ENCODE assay signal across 10 cellular contexts in the genomic region with DNA sequence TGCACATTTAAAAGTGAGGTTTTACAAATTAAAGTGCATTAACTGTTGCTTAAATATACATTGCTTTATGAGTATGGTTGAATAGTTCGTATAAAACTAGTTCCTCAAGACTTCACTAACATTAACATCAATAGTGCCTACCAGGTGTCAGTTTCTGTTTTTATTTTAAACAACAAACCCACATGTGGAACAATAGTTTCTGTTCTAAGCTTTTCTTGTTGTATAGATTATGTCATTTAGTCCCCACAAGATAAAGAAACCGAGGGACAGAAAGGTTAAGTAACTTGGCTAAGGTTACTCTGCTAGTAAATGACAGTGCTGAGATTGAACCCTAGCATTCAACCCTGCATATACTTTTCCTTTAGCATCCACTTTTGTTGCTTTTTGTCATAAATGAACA. TPM values are rescaled to one million over a fixed set of nuclear protein-coding genes. Genes with fewer than 3 reads are reported as not detected.
DNase-seq lines count a peak whose midpoint lies in the region; ATAC-seq and TF ChIP-seq lines count a peak whose summit lies in the region.
"Had no signal": no experiment of that assay in that cellular context is flagged by ENCODE, and none has a peak within 500 bp of the region (broad histone marks: within the 10 kb centered on the region; RNA-seq: fewer than 3 reads in every experiment).

No MANE protein-coding gene starts in this region.

- H3K4me1 ChIP-seq in body of pancreas = peaks cover 24% of the 10 kb centered on the region
- H3K4me1 ChIP-seq in breast epithelium = no peaks in the 10 kb centered on the region

- peaks cover 4 to 12% of the 10 kb centered on the region in 2 donors for H3K36me3 Mint-ChIP-seq in activated T-cell treated with anti-CD3 and anti-CD28 coated beads, Interleukin-2, amount 50 U/mL, for 72 hours (ENCODE audit: insufficient read depth in 2 of 2)
- H3K36me3 Mint-ChIP-seq in activated T-cell treated with anti-CD3 and anti-CD28 coated beads, Interleukin-2, amount 50 U/mL, for 4 hours (ENCODE audit: insufficient read depth) = peaks cover 20% of the 10 kb centered on the region

- no peak for TF ChIP-seq POLR2A in body of pancreas (IDR thresholded peaks at IDR 0.05)
- no peak for TF ChIP-seq POLR2A in breast epithelium (IDR thresholded peaks at IDR 0.05)

- H3K9me3 Mint-ChIP-seq in activated T-cell treated with anti-CD3 and anti-CD28 coated beads, Interleukin-2, amount 50 U/mL, for 72 hours = no peaks in the 10 kb centered on the region
- no peaks in the 10 kb centered on the region for H3K9me3 Mint-ChIP-seq in activated T-cell treated with anti-CD3 and anti-CD28 coated beads, Interleukin-2, amount 50 U/mL, for 4 hours

- peaks cover 52% of the 10 kb centered on the region for H3K4me1 Mint-ChIP-seq in activated T-cell treated with anti-CD3 and anti-CD28 coated beads, Interleukin-2, amount 50 U/mL, for 72 hours (ENCODE audit: low read depth)
- H3K4me1 Mint-ChIP-seq in activated T-cell treated with anti-CD3 and anti-CD28 coated beads, Interleukin-2, amount 50 U/mL, for 4 hours (ENCODE audit: low read depth) = peaks cover 46% of the 10 kb centered on the region

- H3K4me3 Mint-ChIP-seq in activated T-cell treated with anti-CD3 and anti-CD28 coated beads, Interleukin-2, amount 50 U/mL, for 72 hours = no peak overlapping the region
- no peak overlapping the region for H3K4me3 Mint-ChIP-seq in activated T-cell treated with anti-CD3 and anti-CD28 coated beads, Interleukin-2, amount 50 U/mL, for 4 hours

- H3K27ac Mint-ChIP-seq in activated T-cell treated with anti-CD3 and anti-CD28 coated beads, Interleukin-2, amount 50 U/mL, for 72 hours = no peak overlapping the region

- 53 to 70% methylated on average over 2 of the region's 2 CpGs for WGBS in body of pancreas, 2 donors

- no peak for TF ChIP-seq CTCF in body of pancreas (IDR thresholded peaks at IDR 0.05)
- no peak for TF ChIP-seq CTCF in breast epithelium (IDR thresholded peaks at IDR 0.05)

- H3K27ac ChIP-seq in body of pancreas (no peak overlapping the region), breast epithelium (no peak overlapping the region)
- H3K27ac ChIP-seq: A549 had no signal

- H3K9me3 ChIP-seq in body of pancreas (no peaks in the 10 kb centered on the region), breast epithelium (no peaks in the 10 kb centered on the region)
- H3K9me3 ChIP-seq: A549 had no signal

- H3K4me3 ChIP-seq in body of pancreas (no peak overlapping the region), breast epithelium (no peak overlapping the region)
- H3K4me3 ChIP-seq: A549 had no signal

- DNase-seq in activated T-cell treated with anti-CD3 and anti-CD28 coated beads, Interleukin-2, amount 50 U/mL, for 72 hours = no peak
- DNase-seq in activated T-cell treated with anti-CD3 and anti-CD28 coated beads, Interleukin-2, amount 50 U/mL, for 4 hours = no peak
- DNase-seq in body of pancreas (no peak), breast epithelium (ENCODE audit: low spot score in 2 of 2) (no peak), SHP77 treated with DMSO at 0.1 percent for 48 hours (lab: John Stamatoyannopoulos, UW) (no peak), H4 (ENCODE audit: low spot score) (no peak)
- DNase-seq: NCI-H187 treated with DMSO at 0.1 percent for 48 hours had no signal

- peak; percentile 14 to 25 for ATAC-seq in activated T-cell treated with anti-CD3 and anti-CD28 coated beads, Interleukin-2, amount 50 U/mL, for 72 hours (replicated peaks in 1 of 2)
- ATAC-seq in activated T-cell treated with anti-CD3 and anti-CD28 coated beads, Interleukin-2, amount 50 U/mL, for 4 hours = no peak
- ATAC-seq in HG02588 (IDR thresholded peaks at IDR 0.05; ENCODE audit: unreplicated experiment) = peak; percentile 92
- peak; percentile 74 for ATAC-seq in HG03457 (IDR thresholded peaks at IDR 0.05; ENCODE audit: unreplicated experiment)
- no peak for ATAC-seq in body of pancreas
- ATAC-seq: A549 had no signal

- intact Hi-C loops in body of pancreas (cut with DNase I) = no loop called here
- intact Hi-C loops in breast epithelium (cut with DNase I; ENCODE audit: low total_unique reads) = no loop called here

- peaks cover 35% of the 10 kb centered on the region for H3K27me3 Mint-ChIP-seq in activated T-cell treated with anti-CD3 and anti-CD28 coated beads, Interleukin-2, amount 50 U/mL, for 72 hours (ENCODE audit: low read depth)
- H3K27me3 Mint-ChIP-seq in activated T-cell treated with anti-CD3 and anti-CD28 coated beads, Interleukin-2, amount 50 U/mL, for 4 hours (ENCODE audit: low read depth) = no peaks in the 10 kb centered on the region

- H3K27me3 ChIP-seq in body of pancreas (no peaks in the 10 kb centered on the region), breast epithelium (no peaks in the 10 kb centered on the region)

- no peaks in the 10 kb centered on the region for H3K36me3 ChIP-seq in body of pancreas (replicated peaks in 1 of 2; ENCODE audit: insufficient read depth in 1 of 2, low read depth in 2 of 2)
- H3K36me3 ChIP-seq in breast epithelium = no peaks in the 10 kb centered on the region

RNA-seq across cellular contexts. Expression of a gene that starts 41.4 kb away (rescaled TPM):
- not detected for total RNA-seq in activated T-cell treated with anti-CD3 and anti-CD28 coated beads, Interleukin-2, amount 50 U/mL, for 72 hours
- total RNA-seq in activated T-cell treated with anti-CD3 and anti-CD28 coated beads, Interleukin-2, amount 50 U/mL, for 4 hours = under 1 TPM; 0.21 to 0.30 (median 0.28) TPM
- total RNA-seq in body of pancreas (10 to 100 TPM; 55.3 to 61.0 TPM), breast epithelium (10 to 100 TPM in 2 of 3 donors, 1 to 10 TPM in 1; 9.9 to 89.0 (median 48.5) TPM)
- 0.02 and 0.10 TPM in 2 replicates for total RNA-seq in H4 (2014; rRNA removed; shearing (Covaris generic))

RNA-seq across cellular contexts. Expression of a gene that starts 48.5 kb away (rescaled TPM):
- 10 to 100 TPM; 37.8 to 44.2 TPM for total RNA-seq in activated T-cell treated with anti-CD3 and anti-CD28 coated beads, Interleukin-2, amount 50 U/mL, for 72 hours
- total RNA-seq in activated T-cell treated with anti-CD3 and anti-CD28 coated beads, Interleukin-2, amount 50 U/mL, for 4 hours = 10 to 100 TPM; 53.5 to 70.6 (median 60.4) TPM
- 100 to 1,000 TPM; 157 to 177 TPM for total RNA-seq in body of pancreas
- 100 to 1,000 TPM; 305 to 560 (median 418) TPM for total RNA-seq in breast epithelium
- total RNA-seq in H4 (2014; rRNA removed; shearing (Covaris generic)) = 122 and 146 TPM in 2 replicates

Comparison
In these comparisons a context has a peak if more than half of its experiments do, and no peak if none do; other contexts are left out.
1. ATAC-seq: peak in activated T-cell treated with anti-CD3 and anti-CD28 coated beads, Interleukin-2, amount 50 U/mL, for 72 hours (2 of 2), HG02588 (single experiment) and HG03457 (single experiment); none in activated T-cell treated with anti-CD3 and anti-CD28 coated beads, Interleukin-2, amount 50 U/mL, for 4 hours (0 of 2) and body of pancreas (single experiment).